In the genomic region with DNA sequence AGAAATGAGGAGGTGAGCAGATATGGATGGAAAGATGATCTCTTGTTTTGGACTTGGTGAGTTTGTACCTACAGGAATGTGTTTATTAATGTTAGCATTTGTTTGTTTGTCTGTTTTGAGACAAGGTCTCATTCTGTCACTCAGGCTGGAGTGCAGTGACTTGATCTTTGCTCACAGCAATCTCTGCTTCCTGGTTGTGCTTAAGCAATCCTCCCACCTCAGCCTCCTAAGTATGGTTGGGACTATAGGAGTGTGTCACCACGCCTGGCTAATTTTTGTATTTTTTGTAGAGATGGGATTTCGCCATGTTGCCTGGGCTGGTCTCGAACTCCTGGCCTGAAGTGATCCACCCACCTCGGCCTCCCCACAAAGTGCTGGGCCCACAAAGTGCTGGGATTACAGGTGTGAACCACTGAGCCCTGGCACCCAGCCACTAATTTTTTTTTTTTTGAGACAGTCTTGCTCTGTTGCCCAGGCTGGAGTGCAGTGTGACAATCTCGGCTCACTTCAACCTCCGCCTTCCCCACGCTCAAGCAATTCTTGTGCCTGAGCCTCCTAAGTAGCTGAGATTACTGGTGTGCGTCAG, we compare ENCODE assay signal across 23 cellular contexts. TPM values are rescaled to one million over a fixed set of nuclear protein-coding genes. Genes with fewer than 3 reads are reported as not detected.
DNase-seq lines count a peak whose midpoint lies in the region; ATAC-seq lines count a peak whose summit lies in the region.
"Had no signal": no experiment of that assay in that cellular context is flagged by ENCODE, and none has a peak within 500 bp of the region (broad histone marks: within the 10 kb centered on the region; RNA-seq: fewer than 3 reads in every experiment).

No MANE protein-coding gene starts in this region.

- peaks cover 8% of the 10 kb centered on the region for H3K36me3 ChIP-seq in H7 (replicated peaks; ENCODE audit: control insufficient read depth, insufficient read depth, low read length)

- H3K4me3 ChIP-seq in H7 (ENCODE audit: insufficient read depth, low read depth, low read length) = no peak overlapping the region
- H3K4me3 ChIP-seq: testis had no signal

- H3K27ac Mint-ChIP-seq in activated naive CD4-positive, alpha-beta T cell treated with anti-CD3 and anti-CD28 coated beads, Interleukin-2, amount 50 U/mL, for 72 hours = peak overlapping the region; percentile 65 to 77
- H3K27ac Mint-ChIP-seq in IgD-negative memory B cell = peak overlapping the region; percentile 69 to 79 (median 76)
- H3K27ac Mint-ChIP-seq in effector memory CD8-positive, alpha-beta T cell = peak overlapping the region; percentile 75 to 90
- peak overlapping the region; percentile 67 for H3K27ac Mint-ChIP-seq in stimulated activated naive B cell treated with anti-CD40 and anti-IgM and Interleukin-4, amounts not matched to agents 10 μg/mL and 1 μg/mL and 100 μg/mL, for 72 hours

- peak overlapping the region in 3 of 4 donors; percentile 22 to 90 (median 44) for H3K4me3 Mint-ChIP-seq in IgD-negative memory B cell
- peak overlapping the region; percentile 23 to 27 for H3K4me3 Mint-ChIP-seq in effector memory CD8-positive, alpha-beta T cell
- H3K4me3 Mint-ChIP-seq in stimulated activated naive B cell treated with anti-CD40 and anti-IgM and Interleukin-4, amounts not matched to agents 10 μg/mL and 1 μg/mL and 100 μg/mL, for 72 hours = no peak overlapping the region
- H3K4me3 Mint-ChIP-seq: activated CD4-positive, alpha-beta T cell treated with anti-CD3 and anti-CD28 coated beads for 36 hours had no signal

- no peak for ATAC-seq in activated naive CD4-positive, alpha-beta T cell treated with anti-CD3 and anti-CD28 coated beads, Interleukin-2, amount 50 U/mL, for 72 hours
- no peak for ATAC-seq in effector memory CD8-positive, alpha-beta T cell (replicated peaks)
- ATAC-seq in stimulated activated naive B cell treated with anti-CD40 and anti-IgM and Interleukin-4, amounts not matched to agents 10 μg/mL and 1 μg/mL and 100 μg/mL, for 72 hours (replicated peaks) = no peak
- ATAC-seq: activated CD4-positive, alpha-beta T cell treated with anti-CD3 and anti-CD28 coated beads for 36 hours; foreskin keratinocyte; left lobe of liver; Right ventricle myocardium inferior had no signal

- H3K4me1 Mint-ChIP-seq in IgD-negative memory B cell = peaks cover 31 to 38% (median 35%) of the 10 kb centered on the region in 3 donors
- peaks cover 36 to 37% of the 10 kb centered on the region in 2 donors for H3K4me1 Mint-ChIP-seq in effector memory CD8-positive, alpha-beta T cell (ENCODE audit: low read depth in 2 of 2)
- H3K4me1 Mint-ChIP-seq in stimulated activated naive B cell treated with anti-CD40 and anti-IgM and Interleukin-4, amounts not matched to agents 10 μg/mL and 1 μg/mL and 100 μg/mL, for 72 hours = peaks cover 30 to 37% of the 10 kb centered on the region in 2 donors

- H3K9me3 Mint-ChIP-seq in activated naive CD4-positive, alpha-beta T cell treated with anti-CD3 and anti-CD28 coated beads, Interleukin-2, amount 50 U/mL, for 72 hours = no peaks in the 10 kb centered on the region
- H3K9me3 Mint-ChIP-seq in IgD-negative memory B cell = peaks cover 0 to 2% (median 0%) of the 10 kb centered on the region in 3 donors
- H3K9me3 Mint-ChIP-seq in effector memory CD8-positive, alpha-beta T cell = no peaks in the 10 kb centered on the region
- H3K9me3 Mint-ChIP-seq in stimulated activated naive B cell treated with anti-CD40 and anti-IgM and Interleukin-4, amounts not matched to agents 10 μg/mL and 1 μg/mL and 100 μg/mL, for 72 hours = no peaks in the 10 kb centered on the region

- no peak for DNase-seq in activated naive CD4-positive, alpha-beta T cell treated with anti-CD3 and anti-CD28 coated beads, Interleukin-2, amount 50 U/mL, for 72 hours (ENCODE audit: low spot score in 2 of 2)
- no peak for DNase-seq in activated naive CD4-positive, alpha-beta T cell (lab: John Stamatoyannopoulos, UW)
- no peak for DNase-seq in effector memory CD8-positive, alpha-beta T cell
- DNase-seq in stimulated activated naive B cell treated with anti-CD40 and anti-IgM and Interleukin-4, amounts not matched to agents 10 μg/mL and 1 μg/mL and 100 μg/mL, for 72 hours = no peak
- DNase-seq in KBM-7 (no peak), mesenteric fat pad (ENCODE audit: low spot score) (no peak), H7 (no peak)
- DNase-seq: activated CD4-positive, alpha-beta T cell treated with anti-CD3 and anti-CD28 coated beads for 36 hours; aorta; foreskin keratinocyte; GF-D8; NCI-H1092 treated with DMSO at 0.1 percent for 48 hours; NCI-H524; stimulated activated CD4-positive, alpha-beta T cell treated with anti-CD3 and anti-CD28 coated beads, Interleukin-4, amount 100 ng/mL, for 24 hours; stimulated activated CD8-positive, alpha-beta memory T cell treated with anti-CD3 and anti-CD28 coated beads, Interleukin-4, amount 100 ng/mL, for 48 hours; T1000; testis had no signal

- H3K27me3 ChIP-seq in H7 (ENCODE audit: control insufficient read depth, insufficient read depth, low read length) = no peaks in the 10 kb centered on the region
- H3K27me3 ChIP-seq: foreskin keratinocyte, testis had no signal

- H3K27me3 Mint-ChIP-seq in IgD-negative memory B cell = no peaks in the 10 kb centered on the region
- no peaks in the 10 kb centered on the region for H3K27me3 Mint-ChIP-seq in effector memory CD8-positive, alpha-beta T cell
- no peaks in the 10 kb centered on the region for H3K27me3 Mint-ChIP-seq in stimulated activated naive B cell treated with anti-CD40 and anti-IgM and Interleukin-4, amounts not matched to agents 10 μg/mL and 1 μg/mL and 100 μg/mL, for 72 hours
- H3K27me3 Mint-ChIP-seq: activated CD4-positive, alpha-beta T cell treated with anti-CD3 and anti-CD28 coated beads for 36 hours had no signal

- H3K36me3 Mint-ChIP-seq in activated naive CD4-positive, alpha-beta T cell treated with anti-CD3 and anti-CD28 coated beads, Interleukin-2, amount 50 U/mL, for 72 hours = peaks cover 43 to 62% of the 10 kb centered on the region in 2 donors
- peaks cover 18% of the 10 kb centered on the region for H3K36me3 Mint-ChIP-seq in IgD-negative memory B cell
- H3K36me3 Mint-ChIP-seq in effector memory CD8-positive, alpha-beta T cell (ENCODE audit: insufficient read depth) = peaks cover 34% of the 10 kb centered on the region
- H3K36me3 Mint-ChIP-seq in stimulated activated naive B cell treated with anti-CD40 and anti-IgM and Interleukin-4, amounts not matched to agents 10 μg/mL and 1 μg/mL and 100 μg/mL, for 72 hours = peaks cover 52 to 57% of the 10 kb centered on the region in 2 donors

- in situ Hi-C loops in KBM-7 (cut with MboI; ENCODE audit: low pct_unique_long_range_greater_than_20kb, low sequenced_read_pairs) = no loop called here

RNA-seq across cellular contexts. Expression of gene CASP8AP2, which starts 7.0 kb away (rescaled TPM):
- total RNA-seq in activated naive CD4-positive, alpha-beta T cell treated with anti-CD3 and anti-CD28 coated beads, Interleukin-2, amount 50 U/mL, for 72 hours = 10 to 100 TPM; 33.7 to 37.5 TPM
- polyA plus RNA-seq in IgD-negative memory B cell = 53.2 TPM
- 12.4 TPM for total RNA-seq in mesenteric fat pad
- total RNA-seq in H7 (2014; rRNA removed; shearing (Covaris generic)) = 11.3 and 20.2 TPM in 2 replicates

RNA-seq across cellular contexts. Expression of gene MDN1, which starts 17.1 kb away (rescaled TPM):
- 10 to 100 TPM; 57.5 to 76.8 TPM for total RNA-seq in activated naive CD4-positive, alpha-beta T cell treated with anti-CD3 and anti-CD28 coated beads, Interleukin-2, amount 50 U/mL, for 72 hours
- polyA plus RNA-seq in IgD-negative memory B cell = 7.9 TPM
- total RNA-seq in mesenteric fat pad = 33.8 TPM
- 53.2 and 79.3 TPM in 2 replicates for total RNA-seq in H7 (2014; rRNA removed; shearing (Covaris generic))

RNA-seq across cellular contexts. Expression of gene GJA10, which starts 57.5 kb away (rescaled TPM):
- not detected for total RNA-seq in activated naive CD4-positive, alpha-beta T cell treated with anti-CD3 and anti-CD28 coated beads, Interleukin-2, amount 50 U/mL, for 72 hours
- polyA plus RNA-seq in IgD-negative memory B cell = not detected
- not detected for total RNA-seq in mesenteric fat pad
- total RNA-seq in H7 (2014; rRNA removed; shearing (Covaris generic)) = 0.28 TPM in 1 of 2 replicates, not detected in the other
- total RNA-seq: activated CD4-positive, alpha-beta T cell treated with anti-CD3 and anti-CD28 coated beads for 36 hours; aorta; endothelial cell of umbilical vein; foreskin keratinocyte; H4; left lobe of liver; Right ventricle myocardium inferior; skeletal muscle tissue had no signal
- polyA plus RNA-seq: aorta, endothelial cell of umbilical vein, foreskin keratinocyte had no signal

Comparison
In these comparisons a context has a peak if more than half of its experiments do, and no peak if none do; other contexts are left out.
1. H3K4me3 Mint-ChIP-seq: peak in IgD-negative memory B cell (3 of 4) and effector memory CD8-positive, alpha-beta T cell (2 of 2); none in stimulated activated naive B cell treated with anti-CD40 and anti-IgM and Interleukin-4, amounts not matched to agents 10 μg/mL and 1 μg/mL and 100 μg/mL, for 72 hours (0 of 2).
2. Peak in every context shown above with its lines, with median percentiles within 50 percentile points of each other: H3K27ac Mint-ChIP-seq.